17 cellular contexts compared by ENCODE assay signal in genomic region chr5:96573513-96573894, GRCh38.
"Had no signal": no experiment of that assay in that cellular context is flagged by ENCODE, and none has a peak within 500 bp of the region (broad histone marks: within the 10 kb centered on the region; RNA-seq: fewer than 3 reads in every experiment).

No MANE protein-coding gene starts in this region.

- H3K9me3 Mint-ChIP-seq: activated CD8-positive, alpha-beta T cell treated with anti-CD3 and anti-CD28 coated beads for 36 hours; activated naive CD4-positive, alpha-beta T cell treated with anti-CD3 and anti-CD28 coated beads, Interleukin-2, amount 10 ng/mL, durations not matched to agents 7 days and 5 days; activated naive CD8-positive, alpha-beta T cell treated with anti-CD3 and anti-CD28 coated beads for 36 hours; activated T-cell treated with anti-CD3 and anti-CD28 coated beads, Interleukin-2, amount 50 U/mL, for 72 hours; activated T-helper 2 cell treated with anti-CD3 and anti-CD28 coated beads, Interferon-gamma antibody, Interleukin-2, Interleukin-4, amounts not matched to agents 10 μg/mL and 5 μg/mL and 100 μg/mL, durations not matched to agents 14 hours and 24 hours and 36 hours; central memory CD8-positive, alpha-beta T cell had no signal

- ATAC-seq: Right ventricle myocardium inferior had no signal

- H3K36me3 Mint-ChIP-seq: activated naive CD4-positive, alpha-beta T cell treated with anti-CD3 and anti-CD28 coated beads, Interleukin-2, amount 10 ng/mL, durations not matched to agents 7 days and 5 days; activated naive CD8-positive, alpha-beta T cell treated with anti-CD3 and anti-CD28 coated beads for 36 hours had no signal

- H3K27ac ChIP-seq: SK-N-MC had no signal

- H3K27ac Mint-ChIP-seq: activated CD8-positive, alpha-beta T cell treated with anti-CD3 and anti-CD28 coated beads for 36 hours; activated naive CD4-positive, alpha-beta T cell treated with anti-CD3 and anti-CD28 coated beads, Interleukin-2, amount 10 ng/mL, durations not matched to agents 7 days and 5 days; activated naive CD8-positive, alpha-beta T cell treated with anti-CD3 and anti-CD28 coated beads for 36 hours; activated T-cell treated with anti-CD3 and anti-CD28 coated beads, Interleukin-2, amount 50 U/mL, for 72 hours; activated T-helper 2 cell treated with anti-CD3 and anti-CD28 coated beads, Interferon-gamma antibody, Interleukin-2, Interleukin-4, amounts not matched to agents 10 μg/mL and 5 μg/mL and 100 μg/mL, durations not matched to agents 14 hours and 24 hours and 36 hours had no signal

- H3K4me3 ChIP-seq: SK-N-MC had no signal

- H3K4me3 Mint-ChIP-seq: activated CD8-positive, alpha-beta T cell treated with anti-CD3 and anti-CD28 coated beads for 36 hours; activated naive CD4-positive, alpha-beta T cell treated with anti-CD3 and anti-CD28 coated beads, Interleukin-2, amount 10 ng/mL, durations not matched to agents 7 days and 5 days; activated naive CD8-positive, alpha-beta T cell treated with anti-CD3 and anti-CD28 coated beads for 36 hours; activated T-cell treated with anti-CD3 and anti-CD28 coated beads, Interleukin-2, amount 50 U/mL, for 72 hours; central memory CD8-positive, alpha-beta T cell had no signal

- H3K4me1 Mint-ChIP-seq: activated naive CD4-positive, alpha-beta T cell treated with anti-CD3 and anti-CD28 coated beads, Interleukin-2, amount 10 ng/mL, durations not matched to agents 7 days and 5 days; activated naive CD8-positive, alpha-beta T cell treated with anti-CD3 and anti-CD28 coated beads for 36 hours; central memory CD8-positive, alpha-beta T cell had no signal

- DNase-seq: activated CD4-positive, alpha-beta T cell treated with anti-CD3 and anti-CD28 coated beads for 4 hours; activated CD8-positive, alpha-beta memory T cell treated with anti-CD3 and anti-CD28 coated beads, Interleukin-2, amount 50 U/mL, for 4 hours; activated CD8-positive, alpha-beta T cell treated with anti-CD3 and anti-CD28 coated beads for 36 hours; activated gamma-delta T cell treated with Interleukin-2 at 50 U/mL for 16 hours; activated naive CD4-positive, alpha-beta T cell treated with anti-CD3 and anti-CD28 coated beads, Interleukin-2, amount 10 ng/mL, durations not matched to agents 7 days and 5 days; activated naive CD8-positive, alpha-beta T cell treated with anti-CD3 and anti-CD28 coated beads for 36 hours; activated T-cell treated with anti-CD3 and anti-CD28 coated beads, Interleukin-2, amount 50 U/mL, for 72 hours; Karpas-422; NCI-H1048; NCI-H146; NCI-H187 treated with DMSO at 0.1 percent for 48 hours; NCI-H2081 treated with DMSO at 0.1 percent for 48 hours; NCI-H524 had no signal
